ENCODE assay signal across 22 cellular contexts in genomic region chr1:87904668-87905067, GRCh38.
DNase-seq lines count a peak whose midpoint lies in the region; FAIRE-seq and TF ChIP-seq lines count a peak whose summit lies in the region.
"Had no signal": no experiment of that assay in that cellular context is flagged by ENCODE, and none has a peak within 500 bp of the region (broad histone marks: within the 10 kb centered on the region; RNA-seq: fewer than 3 reads in every experiment).

No MANE protein-coding gene starts in this region.

- no peaks in the 10 kb centered on the region for H3K9me3 Mint-ChIP-seq in nephron
- H3K9me3 Mint-ChIP-seq: CD4-positive, alpha-beta T cell; H9 had no signal

- H3K4me1 Mint-ChIP-seq in nephron, result peaks cover 42% of the 10 kb centered on the region

- no peaks in the 10 kb centered on the region for H3K9me3 ChIP-seq in WERI-Rb-1 (ENCODE audit: severe bottlenecking)
- H3K9me3 ChIP-seq: A549, Caco-2 had no signal

- H3K36me3 ChIP-seq in WERI-Rb-1, result no peaks in the 10 kb centered on the region

- DNase-seq in D721Med (ENCODE audit: insufficient read length, low spot score) (no peak), NCI-H82 treated with DMSO at 0.1 percent for 48 hours (lab: John Stamatoyannopoulos, UW; ENCODE audit: unreplicated experiment) (peak; percentile 57), WERI-Rb-1 (no peak), SIG-M5 (lab: John Stamatoyannopoulos, UW) (no peak), SW480 (ENCODE audit: low spot score) (no peak), HUDEP-2 (lab: John Stamatoyannopoulos, UW; ENCODE audit: unreplicated experiment in 76 of 76) (no peak), GF-D8 (lab: John Stamatoyannopoulos, UW) (no peak)
- DNase-seq: AML-193; Caco-2; CD4-positive, alpha-beta T cell; DMS153; DMS79; GDM1; GOT3; H9; IMR-90 had no signal

- H3K27ac ChIP-seq in WERI-Rb-1, result peak overlapping the region; percentile 74
- H3K27ac ChIP-seq: 22Rv1, A549, C4-2B, HL-60 had no signal

- H3K27ac Mint-ChIP-seq in nephron, result peak overlapping the region; percentile 4 to 41 (median 19)
- H3K27ac Mint-ChIP-seq: CD4-positive, alpha-beta T cell; H9 had no signal

- H3K36me3 Mint-ChIP-seq in nephron (ENCODE audit: low read depth), result no peaks in the 10 kb centered on the region

- no peaks in the 10 kb centered on the region for H3K27me3 Mint-ChIP-seq in nephron (ENCODE audit: low read depth)

- no peaks in the 10 kb centered on the region for H3K27me3 ChIP-seq in WERI-Rb-1 (ENCODE audit: insufficient read depth, low read depth, severe bottlenecking)

- peak overlapping the region in 1 of 3 experiments; percentile 23 for H3K4me3 Mint-ChIP-seq in nephron
- H3K4me3 Mint-ChIP-seq: CD4-positive, alpha-beta T cell; H9 had no signal

- no peak overlapping the region for H3K4me3 ChIP-seq in WERI-Rb-1 (ENCODE audit: low read depth, low read length)
- H3K4me3 ChIP-seq: A549, GM12878 had no signal

- peak; percentile 95 for FAIRE-seq in D721Med (lab: Jason Lieb, UNC)
- FAIRE-seq: A549, GM12878 had no signal

- TF ChIP-seq CTCF in D721Med (IDR thresholded peaks at IDR 0.05; ENCODE audit: insufficient read depth, missing control alignments), result no peak
- no peak for TF ChIP-seq CTCF in WERI-Rb-1 (IDR thresholded peaks at IDR 0.05; ENCODE audit: low read depth, low read length)
- no peak for TF ChIP-seq CTCF in nephron (IDR thresholded peaks at IDR 0.05; ENCODE audit: unreplicated experiment in 3 of 3)
